20 cellular contexts compared by ENCODE assay signal in the genomic region with DNA sequence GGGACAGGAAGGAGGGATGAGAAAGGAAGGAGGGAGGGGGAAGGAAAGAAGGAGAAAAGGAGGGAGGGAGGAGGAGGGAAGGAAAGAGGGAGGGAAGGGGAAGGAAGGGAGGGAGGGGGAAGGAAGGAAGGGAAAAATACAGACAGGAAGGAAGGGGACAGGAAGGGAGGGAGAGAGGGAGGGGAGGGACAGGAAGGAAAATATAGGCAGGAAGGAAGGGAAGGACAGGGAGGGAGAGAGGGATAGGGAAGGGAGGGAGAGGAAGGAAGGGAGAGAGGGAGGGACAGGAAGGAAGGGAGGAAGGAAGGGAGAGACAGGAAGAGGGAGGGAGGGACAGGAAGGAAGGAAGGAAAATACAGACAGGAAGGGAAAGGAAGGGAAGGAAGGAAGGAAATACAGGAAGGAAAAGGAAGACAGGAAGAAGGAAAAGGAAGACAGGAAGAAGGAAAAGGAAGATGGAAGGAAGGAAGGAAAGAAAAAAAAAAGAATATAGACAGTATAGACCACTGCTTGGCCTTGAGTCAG.
"Had no signal": no experiment of that assay in that cellular context is flagged by ENCODE, and none has a peak within 500 bp of the region (broad histone marks: within the 10 kb centered on the region; RNA-seq: fewer than 3 reads in every experiment).

No MANE protein-coding gene starts in this region.

- H3K27me3 ChIP-seq: right atrium auricular region had no signal

- H3K36me3 ChIP-seq: right atrium auricular region had no signal

- ATAC-seq: activated CD4-positive, alpha-beta T cell treated with anti-CD3 and anti-CD28 coated beads for 36 hours; activated T-cell treated with anti-CD3 and anti-CD28 coated beads, Interleukin-2, amount 50 U/mL, for 4 hours; left colon had no signal

- H3K27ac ChIP-seq: right atrium auricular region had no signal

- H3K9me3 ChIP-seq: right atrium auricular region had no signal

- H3K9me3 Mint-ChIP-seq: activated CD4-positive, alpha-beta memory T cell treated with anti-CD3 and anti-CD28 coated beads, Interleukin-2, amount 10 ng/mL, durations not matched to agents 7 days and 5 days; activated T-cell treated with anti-CD3 and anti-CD28 coated beads, Interleukin-2, amount 50 U/mL, for 4 hours; brain; nephron; T-helper 1 cell treated with Interleukin-12 subunit alpha and Interleukin-12 subunit beta and Interleukin-4 antibody, amounts not matched to agents 30 μg/mL and 1 μg/mL, for 36 hours; type B pancreatic cell had no signal

- H3K27me3 Mint-ChIP-seq: activated CD4-positive, alpha-beta memory T cell treated with anti-CD3 and anti-CD28 coated beads, Interleukin-2, amount 10 ng/mL, durations not matched to agents 7 days and 5 days; activated CD4-positive, alpha-beta T cell treated with anti-CD3 and anti-CD28 coated beads for 36 hours; activated naive CD8-positive, alpha-beta T cell treated with anti-CD3 and anti-CD28 coated beads for 36 hours; brain; progenitor cell of endocrine pancreas; type B pancreatic cell had no signal

- H3K4me3 Mint-ChIP-seq: activated CD4-positive, alpha-beta memory T cell treated with anti-CD3 and anti-CD28 coated beads, Interleukin-2, amount 10 ng/mL, durations not matched to agents 7 days and 5 days; activated CD4-positive, alpha-beta T cell treated with anti-CD3 and anti-CD28 coated beads for 36 hours; activated naive CD8-positive, alpha-beta T cell treated with anti-CD3 and anti-CD28 coated beads for 36 hours; activated T-cell treated with anti-CD3 and anti-CD28 coated beads, Interleukin-2, amount 50 U/mL, for 4 hours; brain; nephron; T-helper 1 cell treated with Interleukin-12 subunit alpha and Interleukin-12 subunit beta and Interleukin-4 antibody, amounts not matched to agents 30 μg/mL and 1 μg/mL, for 36 hours; type B pancreatic cell had no signal

- H3K4me3 ChIP-seq: right atrium auricular region, skin epidermis had no signal

- H3K4me1 Mint-ChIP-seq: activated CD4-positive, alpha-beta memory T cell treated with anti-CD3 and anti-CD28 coated beads, Interleukin-2, amount 10 ng/mL, durations not matched to agents 7 days and 5 days; activated naive CD8-positive, alpha-beta T cell treated with anti-CD3 and anti-CD28 coated beads for 36 hours had no signal

- DNase-seq: activated CD4-positive, alpha-beta memory T cell treated with anti-CD3 and anti-CD28 coated beads, Interleukin-2, amount 10 ng/mL, durations not matched to agents 7 days and 5 days; activated CD4-positive, alpha-beta T cell treated with anti-CD3 and anti-CD28 coated beads for 36 hours; activated gamma-delta T cell; activated naive CD8-positive, alpha-beta T cell treated with anti-CD3 and anti-CD28 coated beads for 36 hours; activated T-cell treated with anti-CD3 and anti-CD28 coated beads, Interleukin-2, amount 50 U/mL, for 4 hours; amygdala; central memory CD4-positive, alpha-beta T cell; erythroblast; left colon; nucleus accumbens; stimulated activated CD4-positive, alpha-beta T cell treated with anti-CD3 and anti-CD28 coated beads, Interleukin-15, amount 100 ng/mL, for 24 hours; stimulated activated CD4-positive, alpha-beta T cell treated with anti-CD3 and anti-CD28 coated beads, Interleukin-4, amount 100 ng/mL, for 24 hours; stimulated activated naive CD4-positive, alpha-beta T cell treated with Interleukin-2 at 50 U/mL for 16 hours had no signal

- H3K27ac Mint-ChIP-seq: activated CD4-positive, alpha-beta memory T cell treated with anti-CD3 and anti-CD28 coated beads, Interleukin-2, amount 10 ng/mL, durations not matched to agents 7 days and 5 days; activated CD4-positive, alpha-beta T cell treated with anti-CD3 and anti-CD28 coated beads for 36 hours; activated naive CD8-positive, alpha-beta T cell treated with anti-CD3 and anti-CD28 coated beads for 36 hours; brain; nephron; progenitor cell of endocrine pancreas; T-helper 1 cell treated with Interleukin-12 subunit alpha and Interleukin-12 subunit beta and Interleukin-4 antibody, amounts not matched to agents 30 μg/mL and 1 μg/mL, for 36 hours; type B pancreatic cell had no signal
